ENCODE assay signal across 2 cellular contexts in genomic region chr17:58364270-58364942, GRCh38.
A peak's percentile ranks its signal among the peaks of the same experiment; 100 is the strongest.
TF ChIP-seq lines count a peak whose summit lies in the region.

No MANE protein-coding gene starts in this region.

TF ChIP-seq in K562, 482 proteins besides CTCF, POLR2A, EP300 and RAD21 (continued from another document and continues in another):
- no peak for TF ChIP-seq FOXA1 (IDR thresholded peaks at IDR 0.05; ENCODE audit: borderline replicate concordance)
- TF ChIP-seq NFIC (IDR thresholded peaks at IDR 0.05) = peak; percentile 88
- TF ChIP-seq FOXK2 (conservative IDR thresholded peaks at IDR 0.05 in 1 of 2, IDR thresholded peaks at IDR 0.05 in 1 of 2; ENCODE audit: low read depth in 2 of 2) = peak; percentile 64 to 76; a peak in 2 of 4 replicates
- no peak for TF ChIP-seq ZNF830 (CRISPR knock-in tag; IDR thresholded peaks at IDR 0.05)
- peak; percentile 70; the same call in 1 of the 2 replicates for TF ChIP-seq PHB2 (IDR thresholded peaks at IDR 0.05; ENCODE audit: low read depth)
- TF ChIP-seq NKRF (IDR thresholded peaks at IDR 0.05; ENCODE audit: borderline replicate concordance) = peak; percentile 44; the same call in 1 of the 2 replicates
- 0 out of 2 replicates have a peak, but pooled peaks have one; percentile 29 for TF ChIP-seq ZNF584 (CRISPR knock-in tag; IDR thresholded peaks at IDR 0.05; ENCODE audit: low read depth)
- peak; percentile 76 to 83 for TF ChIP-seq TRIM24 (IDR thresholded peaks at IDR 0.05)
- TF ChIP-seq ATF1 (CRISPR knock-in tag; IDR thresholded peaks at IDR 0.05) = no peak
- TF ChIP-seq ATF1 (tag; IDR thresholded peaks at IDR 0.05) = 0 out of 2 replicates have a peak, but pooled peaks have one; percentile 16
- TF ChIP-seq ZEB2 (IDR thresholded peaks at IDR 0.05) = peak; percentile 70; the same call in 1 of the 2 replicates
- 0 out of 2 replicates have a peak, but pooled peaks have one; percentile 24 for TF ChIP-seq RHOXF2B (CRISPR knock-in tag; conservative IDR thresholded peaks at IDR 0.05)
- no peak for TF ChIP-seq BCL6 (CRISPR knock-in tag; IDR thresholded peaks at IDR 0.05)
- TF ChIP-seq FOXM1 (IDR thresholded peaks at IDR 0.05; ENCODE audit: low read depth) = peak; percentile 66
- no peak for TF ChIP-seq FOXM1 (CRISPR knock-in tag; IDR thresholded peaks at IDR 0.05; ENCODE audit: low read depth)
- peak; percentile 45; the same call in 1 of the 2 replicates for TF ChIP-seq L3MBTL2 (IDR thresholded peaks at IDR 0.05)
- TF ChIP-seq CBFA2T3 (IDR thresholded peaks at IDR 0.05) = peak; percentile 96
- peak; percentile 33; the same call in 1 of the 2 replicates for TF ChIP-seq PHF8 (IDR thresholded peaks at IDR 0.05; ENCODE audit: borderline replicate concordance, low read length)
- peak; percentile 22; the same call in 1 of the 2 replicates for TF ChIP-seq XRCC5 (IDR thresholded peaks at IDR 0.05; ENCODE audit: low read depth, low read length)
- peak; percentile 24; the same call in 1 of the 2 replicates for TF ChIP-seq IFI16 (CRISPR knock-in tag; IDR thresholded peaks at IDR 0.05)
- 0 out of 2 replicates have a peak, but pooled peaks have one; percentile 76 for TF ChIP-seq MTA3 (IDR thresholded peaks at IDR 0.05; ENCODE audit: borderline replicate concordance)
- TF ChIP-seq MLLT1 (IDR thresholded peaks at IDR 0.05) = peak; percentile 67 to 86; a peak in 2 of 4 replicates
- TF ChIP-seq SLC30A9 (CRISPR knock-in tag; IDR thresholded peaks at IDR 0.05) = no peak
- TF ChIP-seq TFAM (CRISPR knock-in tag; conservative IDR thresholded peaks at IDR 0.05) = no peak
- TF ChIP-seq SUPT5H (IDR thresholded peaks at IDR 0.05) = peak; percentile 44; the same call in 1 of the 2 replicates
- TF ChIP-seq HMGN3 (IDR thresholded peaks at IDR 0.05; ENCODE audit: borderline replicate concordance, extremely low read depth, insufficient read length, low read depth, low read length) = peak; percentile 53
- no peak for TF ChIP-seq MXI1 (IDR thresholded peaks at IDR 0.05; ENCODE audit: low read depth, low read length)
- TF ChIP-seq RNF2 (IDR thresholded peaks at IDR 0.05) = peak; percentile 77
- peak; percentile 91 for TF ChIP-seq NCOR1 (IDR thresholded peaks at IDR 0.05)
- TF ChIP-seq ZNF263 (CRISPR knock-in tag; IDR thresholded peaks at IDR 0.05; ENCODE audit: borderline replicate concordance) = no peak
- TF ChIP-seq ZNF79 (CRISPR knock-in tag; IDR thresholded peaks at IDR 0.05; ENCODE audit: low read depth) = no peak
- 0 out of 2 replicates have a peak, but pooled peaks have one; percentile 12 for TF ChIP-seq ZNF583 (CRISPR knock-in tag; IDR thresholded peaks at IDR 0.05)
- TF ChIP-seq CTBP1 (IDR thresholded peaks at IDR 0.05; ENCODE audit: borderline replicate concordance) = peak; percentile 76
- TF ChIP-seq ELF4 (CRISPR knock-in tag; IDR thresholded peaks at IDR 0.05) = peak; percentile 93

TF ChIP-seq in HepG2, 621 proteins besides CTCF, POLR2A, EP300 and RAD21 (continued from another document and continues in another):
- no peak for TF ChIP-seq ZNF142 (CRISPR knock-in tag; IDR thresholded peaks at IDR 0.05)
- TF ChIP-seq TARDBP (CRISPR knock-in tag; IDR thresholded peaks at IDR 0.05) = peak; percentile 91; the same call in 1 of the 2 replicates
- no peak for TF ChIP-seq NFATC3 (CRISPR knock-in tag; IDR thresholded peaks at IDR 0.05)
- TF ChIP-seq REPIN1 (CRISPR knock-in tag; IDR thresholded peaks at IDR 0.05; ENCODE audit: borderline replicate concordance, low read depth) = peak; percentile 84
- no peak for TF ChIP-seq ZBTB44 (CRISPR knock-in tag; IDR thresholded peaks at IDR 0.05)
- TF ChIP-seq MLX (CRISPR knock-in tag; IDR thresholded peaks at IDR 0.05) = no peak
- TF ChIP-seq ZNF256 (CRISPR knock-in tag; conservative IDR thresholded peaks at IDR 0.05) = no peak
- TF ChIP-seq MBNL3 (CRISPR knock-in tag; conservative IDR thresholded peaks at IDR 0.05) = no peak
- TF ChIP-seq ZNF556 (CRISPR knock-in tag; IDR thresholded peaks at IDR 0.05; ENCODE audit: borderline replicate concordance) = no peak; the same call in 1 of the 2 replicates
- no peak; the same call in 1 of the 2 replicates for TF ChIP-seq ERF (CRISPR knock-in tag; IDR thresholded peaks at IDR 0.05)
- peak; percentile 72; the same call in 1 of the 2 replicates for TF ChIP-seq ZNF788 (CRISPR knock-in tag; IDR thresholded peaks at IDR 0.05; ENCODE audit: borderline replicate concordance)
- TF ChIP-seq ZNF850 (CRISPR knock-in tag; conservative IDR thresholded peaks at IDR 0.05) = no peak
- TF ChIP-seq ZNF383 (CRISPR knock-in tag; IDR thresholded peaks at IDR 0.05; ENCODE audit: borderline replicate concordance) = no peak
- TF ChIP-seq ASH2L (IDR thresholded peaks at IDR 0.05; ENCODE audit: insufficient read length, low read depth, low read length) = no peak
- TF ChIP-seq MYPOP (CRISPR knock-in tag; IDR thresholded peaks at IDR 0.05) = peak; percentile 53; the same call in 1 of the 2 replicates
- no peak for TF ChIP-seq ZNF512B (CRISPR knock-in tag; IDR thresholded peaks at IDR 0.05; ENCODE audit: borderline replicate concordance)
- TF ChIP-seq ZNF12 (CRISPR knock-in tag; IDR thresholded peaks at IDR 0.05) = peak; percentile 36; the same call in 1 of the 2 replicates
- peak; percentile 86 for TF ChIP-seq ISL2 (CRISPR knock-in tag; IDR thresholded peaks at IDR 0.05)
- TF ChIP-seq ZBTB49 (CRISPR knock-in tag; IDR thresholded peaks at IDR 0.05; ENCODE audit: borderline replicate concordance) = no peak
- no peak for TF ChIP-seq MTF2 (CRISPR knock-in tag; IDR thresholded peaks at IDR 0.05; ENCODE audit: borderline replicate concordance)
- no peak for TF ChIP-seq MTERF4 (CRISPR knock-in tag; IDR thresholded peaks at IDR 0.05)
- TF ChIP-seq SMAD9 (CRISPR knock-in tag; IDR thresholded peaks at IDR 0.05) = no peak
- no peak for TF ChIP-seq ZKSCAN1 (IDR thresholded peaks at IDR 0.05; ENCODE audit: low read length)
- no peak for TF ChIP-seq HOXA7 (CRISPR knock-in tag; IDR thresholded peaks at IDR 0.05)
- TF ChIP-seq PBX2 (CRISPR knock-in tag; IDR thresholded peaks at IDR 0.05) = 0 out of 2 replicates have a peak, but pooled peaks have one; percentile 30
- peak; percentile 87; the same call in 1 of the 2 replicates for TF ChIP-seq PHF21A (CRISPR knock-in tag; IDR thresholded peaks at IDR 0.05)
- TF ChIP-seq JUND (CRISPR knock-in tag; IDR thresholded peaks at IDR 0.05) = peak; percentile 79
- TF ChIP-seq ESRRA (CRISPR knock-in tag; IDR thresholded peaks at IDR 0.05; ENCODE audit: low read depth) = no peak
- no peak for TF ChIP-seq ZFAT (CRISPR knock-in tag; conservative IDR thresholded peaks at IDR 0.05)
